ENCODE assay signal across 2 cellular contexts in genomic region chr19:38892841-38893240, GRCh38.
TF ChIP-seq lines count a peak whose summit lies in the region.

No MANE protein-coding gene starts in this region.

TF ChIP-seq in A549, 52 proteins besides CTCF, POLR2A, EP300 and RAD21 (continued from another document):
- no peak for TF ChIP-seq RARB (CRISPR knock-in tag; IDR thresholded peaks at IDR 0.05)
- no peak for TF ChIP-seq TFCP2L1 (CRISPR knock-in tag; IDR thresholded peaks at IDR 0.05)
- no peak for TF ChIP-seq JUN (IDR thresholded peaks at IDR 0.05)
TF ChIP-seq in A549: peak in this region for 0.

TF ChIP-seq in WTC11, 78 proteins besides CTCF, POLR2A, EP300 and RAD21 (continued from another document):
- TF ChIP-seq, protein P1, sequence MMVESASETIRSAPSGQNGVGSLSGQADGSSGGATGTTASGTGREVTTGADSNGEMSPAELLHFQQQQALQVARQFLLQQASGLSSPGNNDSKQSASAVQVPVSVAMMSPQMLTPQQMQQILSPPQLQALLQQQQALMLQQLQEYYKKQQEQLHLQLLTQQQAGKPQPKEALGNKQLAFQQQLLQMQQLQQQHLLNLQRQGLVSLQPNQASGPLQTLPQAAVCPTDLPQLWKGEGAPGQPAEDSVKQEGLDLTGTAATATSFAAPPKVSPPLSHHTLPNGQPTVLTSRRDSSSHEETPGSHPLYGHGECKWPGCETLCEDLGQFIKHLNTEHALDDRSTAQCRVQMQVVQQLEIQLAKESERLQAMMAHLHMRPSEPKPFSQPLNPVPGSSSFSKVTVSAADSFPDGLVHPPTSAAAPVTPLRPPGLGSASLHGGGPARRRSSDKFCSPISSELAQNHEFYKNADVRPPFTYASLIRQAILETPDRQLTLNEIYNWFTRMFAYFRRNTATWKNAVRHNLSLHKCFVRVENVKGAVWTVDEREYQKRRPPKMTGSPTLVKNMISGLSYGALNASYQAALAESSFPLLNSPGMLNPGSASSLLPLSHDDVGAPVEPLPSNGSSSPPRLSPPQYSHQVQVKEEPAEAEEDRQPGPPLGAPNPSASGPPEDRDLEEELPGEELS (CRISPR knock-in tag; IDR thresholded peaks at IDR 0.05), result no peak
